In genomic region chr1:9234223-9235122, GRCh38 we compare ENCODE assay signal across 8 cellular contexts. TPM values are rescaled to one million over a fixed set of nuclear protein-coding genes. Genes with fewer than 3 reads are reported as not detected.
A peak's percentile ranks its signal among the peaks of the same experiment; 100 is the strongest.
DNase-seq lines count a peak whose midpoint lies in the region; ATAC-seq and TF ChIP-seq lines count a peak whose summit lies in the region.

TSS of gene H6PD (plus strand) at chr1:9234774. CDS start at chr1:9244935, 10,161 bp downstream.

- H3K27ac ChIP-seq in lung (ENCODE audit: low read depth in 1 of 2, low read length in 1 of 2): peak within 1 kb of the TSS; percentile 98 to 100

- no peaks in the 10 kb centered on the region for H3K27me3 ChIP-seq in lung (ENCODE audit: control insufficient read depth, insufficient read depth)

- H3K36me3 Mint-ChIP-seq in activated CD4-positive, alpha-beta memory T cell treated with anti-CD3 and anti-CD28 coated beads for 36 hours: no peaks in the 10 kb centered on the region

- peaks cover 0 to 1% of the 10 kb centered on the region in 2 donors for H3K9me3 ChIP-seq in lung (ENCODE audit: control insufficient read depth in 2 of 2, insufficient read depth in 1 of 2, low read length in 1 of 2)

- CTCF ChIA-PET in activated CD4-positive, alpha-beta memory T cell treated with anti-CD3 and anti-CD28 coated beads for 36 hours (lab: Charles Lee): interaction anchor here (0.6 to 3.3 kb wide), 9 partner anchors 10 to 381 kb away, joined by 3 to 10 read pairs (median 4); no protein-coding TSS in a partner anchor

- POLR2A ChIA-PET in activated CD4-positive, alpha-beta memory T cell treated with anti-CD3 and anti-CD28 coated beads for 36 hours (lab: Charles Lee): interaction anchor here (1.0 to 1.3 kb wide), 3 partner anchors 10 to 41 kb away, joined by 3 to 6 read pairs (median 4); no protein-coding TSS in a partner anchor

- TF ChIP-seq CTCF in AG09319 (IDR thresholded peaks at IDR 0.05; ENCODE audit: low read depth, low read length): peak; percentile 59
- peak; percentile 56 for TF ChIP-seq CTCF in lung (IDR thresholded peaks at IDR 0.05; ENCODE audit: control extremely low read depth, extremely low read depth)

- peak within 1 kb of the TSS; percentile 88 for H3K27ac Mint-ChIP-seq in activated CD4-positive, alpha-beta memory T cell treated with anti-CD3 and anti-CD28 coated beads for 36 hours

- H3K36me3 ChIP-seq in lung (ENCODE audit: control insufficient read depth in 2 of 2, insufficient read depth in 2 of 2, low read length in 2 of 2): no peaks in the 10 kb centered on the region

- DNase-seq in AG09319 (ENCODE audit: extremely low read depth, low read depth) (peak; percentile 51), NCI-H510A treated with DMSO at 0.1 percent for 48 hours (lab: John Stamatoyannopoulos, UW) (peak; percentile 96), ecto neural progenitor cell (ENCODE audit: low spot score) (peak; percentile 90), lung (ENCODE audit: low spot score) (peak; percentile 86)
- DNase-seq in activated CD4-positive, alpha-beta memory T cell treated with anti-CD3 and anti-CD28 coated beads for 36 hours: peak; percentile 77
- peak; percentile 45 to 54 (median 50) for DNase-seq in stimulated activated CD4-positive, alpha-beta T cell treated with anti-CD3 and anti-CD28 coated beads, TNF-alpha, amount 100 ng/mL, for 4 hours (ENCODE audit: low read depth in 3 of 3)

- intact Hi-C loops in activated CD4-positive, alpha-beta memory T cell treated with anti-CD3 and anti-CD28 coated beads for 36 hours (cut with micrococcal nuclease): loop anchor here (5.0 kb wide), 1 partner anchor 37 kb away; no protein-coding TSS in a partner anchor

- ATAC-seq in GM18520 (IDR thresholded peaks at IDR 0.05; ENCODE audit: unreplicated experiment): peak; percentile 68
- ATAC-seq in HG03045 (IDR thresholded peaks at IDR 0.05; ENCODE audit: unreplicated experiment): peak; percentile 78
- ATAC-seq in lung (ENCODE audit: insufficient read depth, low FRiP score): peak; percentile 91

- H3K9me3 Mint-ChIP-seq in activated CD4-positive, alpha-beta memory T cell treated with anti-CD3 and anti-CD28 coated beads for 36 hours: no peaks in the 10 kb centered on the region

- 1% methylated on average over 56 to 110 of the region's 111 CpGs for WGBS in lung, 2 donors

- H3K4me1 Mint-ChIP-seq in activated CD4-positive, alpha-beta memory T cell treated with anti-CD3 and anti-CD28 coated beads for 36 hours (ENCODE audit: low read depth): peaks cover 37% of the 10 kb centered on the region

- peak within 1 kb of the TSS; percentile 86 for H3K4me3 Mint-ChIP-seq in activated CD4-positive, alpha-beta memory T cell treated with anti-CD3 and anti-CD28 coated beads for 36 hours

- H3K4me3 ChIP-seq in lung: peak within 1 kb of the TSS; percentile 83

- no peaks in the 10 kb centered on the region for H3K27me3 Mint-ChIP-seq in activated CD4-positive, alpha-beta memory T cell treated with anti-CD3 and anti-CD28 coated beads for 36 hours

- peaks cover 10 to 20% of the 10 kb centered on the region in 2 donors for H3K4me1 ChIP-seq in lung (ENCODE audit: control insufficient read depth in 2 of 2, insufficient read depth in 2 of 2, low read length in 2 of 2)

RNA-seq across cellular contexts. Expression of gene H6PD, which starts in this region (rescaled TPM):
- total RNA-seq in activated CD4-positive, alpha-beta memory T cell treated with anti-CD3 and anti-CD28 coated beads for 36 hours: 10 to 100 TPM in 1 of 2 experiments, 1 to 10 TPM in 1; 9.3 to 10.4 TPM
- 10 to 100 TPM; 43.1 to 59.8 TPM for total RNA-seq in lung
- polyA plus RNA-seq in lung: 10 to 100 TPM; 21.5 to 22.6 TPM

Comparison
In these comparisons a context has a peak if more than half of its experiments do, and no peak if none do; other contexts are left out.
1. Peak in every context shown above with its lines: DNase-seq, ATAC-seq, H3K4me3 ChIP-seq and H3K27ac ChIP-seq.